Comparison of ENCODE assay signal across 8 cellular contexts in the genomic region with DNA sequence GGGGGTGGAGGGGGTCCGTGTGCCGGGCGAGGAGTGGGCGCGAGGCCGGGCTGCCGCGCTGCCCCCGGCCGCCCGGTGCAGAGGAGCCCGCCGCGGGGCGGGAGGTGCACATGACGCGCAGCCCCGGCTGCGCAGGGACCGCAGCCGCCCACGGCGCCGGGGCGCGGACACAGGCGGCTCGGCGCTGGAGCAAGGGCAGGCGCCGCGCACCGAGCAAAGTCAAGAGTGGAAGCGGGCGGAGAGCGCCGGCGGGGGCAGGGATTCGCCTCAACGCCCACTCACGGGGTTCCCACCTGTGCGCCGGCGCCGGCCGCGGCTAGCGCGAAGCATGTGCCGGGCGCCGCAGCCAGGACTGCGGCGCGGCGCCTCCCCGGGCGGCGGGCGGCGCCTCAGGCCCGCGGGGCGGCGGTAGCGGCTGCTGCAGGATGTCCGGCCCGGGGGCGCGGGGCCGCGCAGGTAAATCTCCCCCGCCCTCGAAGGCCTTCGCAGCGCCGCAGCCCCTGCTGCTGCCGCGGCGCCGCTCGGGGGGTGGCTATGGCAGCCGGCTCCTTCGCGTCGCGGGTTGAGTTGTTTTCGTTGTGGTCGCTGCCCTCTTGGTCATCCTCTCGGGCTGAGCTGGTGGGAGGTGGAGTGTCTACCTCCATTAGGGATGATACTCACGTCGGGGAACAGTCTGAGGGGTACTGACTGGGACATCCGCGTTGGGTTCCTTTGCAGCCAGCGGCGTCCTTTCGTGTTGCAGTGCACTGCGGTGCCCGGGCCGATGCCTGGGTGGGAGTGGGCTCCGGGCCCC.
A peak's percentile ranks its signal among the peaks of the same experiment; 100 is the strongest.
DNase-seq lines count a peak whose midpoint lies in the region; ATAC-seq and TF ChIP-seq lines count a peak whose summit lies in the region.

No MANE protein-coding gene starts in this region.

- no peak overlapping the region for H3K27ac Mint-ChIP-seq in effector memory CD8-positive, alpha-beta T cell

- TF ChIP-seq POLR2A in sigmoid colon (IDR thresholded peaks at IDR 0.05), result no peak

- no peaks in the 10 kb centered on the region for H3K9me3 ChIP-seq in sigmoid colon

- DNase-seq in Daoy (ENCODE audit: low read depth), result peak; percentile 53
- peak; percentile 42 for DNase-seq in HuH-7 (ENCODE audit: low spot score)
- peak in 35 of 56 donors; percentile 9 to 75 (median 41) for DNase-seq in amygdala (lab: John Stamatoyannopoulos, UW)
- DNase-seq in hypothalamus (lab: John Stamatoyannopoulos, UW), result peak in 44 of 51 donors; percentile 19 to 78 (median 46)
- peak; percentile 52 for DNase-seq in sigmoid colon
- no peak for DNase-seq in effector memory CD8-positive, alpha-beta T cell
- no peak for DNase-seq in DMS114 treated with DMSO at 0.1 percent for 48 hours (lab: John Stamatoyannopoulos, UW; ENCODE audit: unreplicated experiment)

- 1% methylated on average over 101 of the region's 101 CpGs for WGBS in sigmoid colon, 2 donors

- TF ChIP-seq EP300 in sigmoid colon (IDR thresholded peaks at IDR 0.05), result no peak

- H3K36me3 ChIP-seq in sigmoid colon, result no peaks in the 10 kb centered on the region

- no peaks in the 10 kb centered on the region for H3K27me3 Mint-ChIP-seq in effector memory CD8-positive, alpha-beta T cell

- no peak for TF ChIP-seq CTCF in sigmoid colon (IDR thresholded peaks at IDR 0.05)

- H3K27me3 ChIP-seq in sigmoid colon, result no peaks in the 10 kb centered on the region

- H3K27ac ChIP-seq in sigmoid colon, result peak overlapping the region; percentile 79 to 85 (median 81)

- peaks cover 0 to 6% of the 10 kb centered on the region in 2 donors for H3K9me3 Mint-ChIP-seq in effector memory CD8-positive, alpha-beta T cell

- H3K4me1 ChIP-seq in sigmoid colon, result peaks cover 0 to 12% (median 2%) of the 10 kb centered on the region in 4 donors

- no peak overlapping the region for H3K4me3 Mint-ChIP-seq in effector memory CD8-positive, alpha-beta T cell

- H3K4me3 ChIP-seq in sigmoid colon, result peak overlapping the region; percentile 43 to 73 (median 60)

- ATAC-seq in GM21367 (IDR thresholded peaks at IDR 0.05; ENCODE audit: unreplicated experiment), result peak; percentile 50
- no peak for ATAC-seq in effector memory CD8-positive, alpha-beta T cell (replicated peaks)

- no peaks in the 10 kb centered on the region for H3K4me1 Mint-ChIP-seq in effector memory CD8-positive, alpha-beta T cell (ENCODE audit: low read depth in 2 of 2)

- intact Hi-C loops in sigmoid colon (cut with DNase I), result loop anchor here (5.0 kb wide), 3 partner anchors 99 to 299 kb away; no protein-coding TSS in a partner anchor

- H3K36me3 Mint-ChIP-seq in effector memory CD8-positive, alpha-beta T cell (ENCODE audit: insufficient read depth), result no peaks in the 10 kb centered on the region

Comparison
In these comparisons a context has a peak if more than half of its experiments do, and no peak if none do; other contexts are left out.
1. DNase-seq: peak in Daoy (single experiment), HuH-7 (single experiment), amygdala (35 of 56), hypothalamus (44 of 51) and sigmoid colon (single experiment); none in effector memory CD8-positive, alpha-beta T cell (0 of 3) and DMS114 treated with DMSO at 0.1 percent for 48 hours (single experiment).